Comparison of ENCODE assay signal across 8 cellular contexts in genomic region chr3:23865595-23866396, GRCh38. TPM values are rescaled to one million over a fixed set of nuclear protein-coding genes. Genes with fewer than 3 reads are reported as not detected.
DNase-seq lines count a peak whose midpoint lies in the region; ATAC-seq and TF ChIP-seq lines count a peak whose summit lies in the region.

No MANE protein-coding gene starts in this region.

- H3K27ac ChIP-seq in uterus, result peak overlapping the region in 1 of 2 donors; percentile 26

- no peaks in the 10 kb centered on the region for H3K9me3 ChIP-seq in uterus

- no peaks in the 10 kb centered on the region for H3K36me3 ChIP-seq in uterus

- intact Hi-C loops in uterus (cut with DNase I; ENCODE audit: low total_unique reads), result no loop called here

- no peak for TF ChIP-seq POLR2A in uterus (IDR thresholded peaks at IDR 0.05)

- DNase-seq in A172 (ENCODE audit: low spot score) (peak; percentile 15), amniotic epithelial cell (ENCODE audit: low read depth) (peak; percentile 53), left kidney (ENCODE audit: low read depth, low spot score) (peak; percentile 92), uterus (no peak), NCI-H2107 treated with DMSO at 0.1 percent for 48 hours (lab: John Stamatoyannopoulos, UW; ENCODE audit: unreplicated experiment) (no peak), activated gamma-delta T cell (lab: John Stamatoyannopoulos, UW) (no peak)

- H3K27me3 ChIP-seq in uterus, result no peaks in the 10 kb centered on the region

- ATAC-seq in GM19372 (IDR thresholded peaks at IDR 0.05; ENCODE audit: low read depth, unreplicated experiment) (peak; percentile 82), HG03175 (IDR thresholded peaks at IDR 0.05; ENCODE audit: unreplicated experiment) (peak; percentile 78)

- no peak overlapping the region for H3K4me3 ChIP-seq in uterus

- TF ChIP-seq CTCF in uterus (IDR thresholded peaks at IDR 0.05), result no peak

- peaks cover 0 to 9% of the 10 kb centered on the region in 2 donors for H3K4me1 ChIP-seq in uterus

RNA-seq across cellular contexts. Expression of gene NKIRAS1, which starts 51.0 kb away (rescaled TPM):
- total RNA-seq in A172 (2014; rRNA removed; shearing (Covaris generic)), result 29.4 and 39.4 TPM in 2 replicates
- 10 to 100 TPM in 3 of 4 donors, 1 to 10 TPM in 1; 3.6 to 25.0 (median 17.3) TPM for total RNA-seq in uterus

RNA-seq across cellular contexts. Expression of gene RPL15, which starts 51.1 kb away (rescaled TPM):
- total RNA-seq in A172 (2014; rRNA removed; shearing (Covaris generic)), result 1,056 and 1,847 TPM in 2 replicates
- total RNA-seq in uterus, result 1,000 to 10,000 TPM; 2,242 to 5,103 (median 3,613) TPM

Comparison
In these comparisons a context has a peak if more than half of its experiments do, and no peak if none do; other contexts are left out.
1. DNase-seq: peak in A172 (single experiment), amniotic epithelial cell (single experiment) and left kidney (single experiment); none in uterus (0 of 2), NCI-H2107 treated with DMSO at 0.1 percent for 48 hours (single experiment) and activated gamma-delta T cell (single experiment).